ENCODE assay signal across 19 cellular contexts in the genomic region with DNA sequence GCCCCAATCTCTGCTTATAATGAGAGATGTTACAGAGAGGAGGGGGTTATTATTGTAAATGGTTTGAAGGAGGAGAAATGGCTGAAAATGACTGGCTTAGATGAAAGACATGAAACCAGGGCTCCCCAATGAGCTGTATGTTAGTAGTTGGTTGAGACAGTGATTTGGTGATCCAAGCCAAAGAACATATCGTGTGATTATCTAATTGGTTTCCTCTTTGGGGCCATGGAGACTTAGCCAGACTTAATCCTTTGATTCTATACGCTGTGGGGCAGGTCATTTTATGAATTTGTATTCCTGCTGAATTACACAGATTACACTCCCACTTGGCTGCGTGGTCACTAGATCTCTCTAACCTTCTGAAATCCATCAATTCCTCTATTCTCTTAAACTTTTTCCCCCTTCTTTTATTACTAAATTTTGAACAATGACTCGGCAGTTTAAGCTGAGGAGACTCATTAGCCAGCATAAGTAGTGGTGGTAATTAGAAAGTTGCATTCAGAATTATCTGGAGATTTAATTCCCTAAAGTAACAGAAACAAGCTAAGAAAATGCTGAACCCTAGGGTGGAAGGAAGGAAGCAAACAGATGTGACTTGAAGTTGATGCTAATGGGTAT. TPM values are rescaled to one million over a fixed set of nuclear protein-coding genes. Genes with fewer than 3 reads are reported as not detected.
A peak's percentile ranks its signal among the peaks of the same experiment; 100 is the strongest.
DNase-seq lines count a peak whose midpoint lies in the region; ATAC-seq and TF ChIP-seq lines count a peak whose summit lies in the region.
"Had no signal": no experiment of that assay in that cellular context is flagged by ENCODE, and none has a peak within 500 bp of the region (broad histone marks: within the 10 kb centered on the region; RNA-seq: fewer than 3 reads in every experiment).

No MANE protein-coding gene starts in this region.

- 92 to 98% methylated on average over 4 of the region's 4 CpGs for WGBS in GM23248 (ENCODE audit: low coverage in 1 of 2, low lambda C conversion rate in 2 of 2, missing lambda C conversion rate in 2 of 2), 2 experiments
- WGBS in prostate gland, result 83% methylated on average over 4 of the region's 4 CpGs

- no peaks in the 10 kb centered on the region for H3K9me3 ChIP-seq in GM23248 (ENCODE audit: low read depth)
- no peaks in the 10 kb centered on the region for H3K9me3 ChIP-seq in breast epithelium
- H3K9me3 ChIP-seq in prostate gland, result no peaks in the 10 kb centered on the region

- H2AFZ ChIP-seq in GM23248, result no peak overlapping the region
- H2AFZ ChIP-seq: hepatocyte had no signal

- peaks cover 83% of the 10 kb centered on the region for H3K79me2 ChIP-seq in GM23248 (ENCODE audit: insufficient read depth)

- H3K4me1 ChIP-seq in GM23248 (ENCODE audit: insufficient read depth) (peaks cover 68% of the 10 kb centered on the region), breast epithelium (peaks cover 0 to 7% of the 10 kb centered on the region in 2 donors), prostate gland (replicated peaks) (peaks cover 3% of the 10 kb centered on the region)

- H3K9ac ChIP-seq in GM23248, result no peak overlapping the region
- H3K9ac ChIP-seq: BLaER1 had no signal

- H3K4me3 ChIP-seq in GM23248 (no peak overlapping the region), breast epithelium (no peak overlapping the region), prostate gland (no peak overlapping the region)
- H3K4me3 ChIP-seq: BLaER1, hepatocyte, skin epidermis had no signal

- ATAC-seq in GM21825 (IDR thresholded peaks at IDR 0.05; ENCODE audit: unreplicated experiment) (no peak), GM18873 (IDR thresholded peaks at IDR 0.05; ENCODE audit: low FRiP score, unreplicated experiment) (no peak)
- no peak for ATAC-seq in activated CD4-positive, CD25-positive, alpha-beta regulatory T cell treated with anti-CD3 and anti-CD28 coated beads, Interleukin-2, amount 50 U/mL, for 24 hours

- no peaks in the 10 kb centered on the region for H4K20me1 ChIP-seq in GM23248 (ENCODE audit: insufficient read depth)
- H4K20me1 ChIP-seq: BLaER1 had no signal

- H3F3A ChIP-seq in GM23248 (ENCODE audit: insufficient read depth), result peaks cover 38% of the 10 kb centered on the region

- H3K27me3 ChIP-seq in GM23248 (replicated peaks; ENCODE audit: insufficient read depth), result no peaks in the 10 kb centered on the region
- H3K27me3 ChIP-seq in breast epithelium, result no peaks in the 10 kb centered on the region
- no peaks in the 10 kb centered on the region for H3K27me3 ChIP-seq in prostate gland (replicated peaks; ENCODE audit: insufficient read depth)
- H3K27me3 ChIP-seq: BLaER1, hepatocyte had no signal

- TF ChIP-seq CTCF in breast epithelium (IDR thresholded peaks at IDR 0.05) (no peak), prostate gland (IDR thresholded peaks at IDR 0.05) (no peak)

- intact Hi-C loops in breast epithelium (cut with DNase I; ENCODE audit: low total_unique reads), result no loop called here
- intact Hi-C loops in prostate gland (cut with DNase I), result no loop called here

- DNase-seq in GM23248 (no peak), NCI-H69 (lab: John Stamatoyannopoulos, UW) (peak; percentile 74), breast epithelium (ENCODE audit: low spot score in 2 of 2) (no peak), prostate gland (ENCODE audit: low spot score) (no peak)
- DNase-seq: activated CD4-positive, alpha-beta T cell treated with anti-CD3 and anti-CD28 coated beads, Interleukin-2, amount 10 ng/mL, durations not matched to agents 24 days and 14 days; activated CD8-positive, alpha-beta memory T cell treated with anti-CD3 and anti-CD28 coated beads, Interleukin-2, amount 50 U/mL, for 48 hours; activated gamma-delta T cell; Calu3; GDM1; NCI-H1092; NCI-H774; posterior cingulate gyrus; stimulated activated CD4-positive, alpha-beta T cell treated with anti-CD3 and anti-CD28 coated beads, Interleukin-4, amount 100 ng/mL, for 1 hour had no signal

- H3K36me3 ChIP-seq in GM23248 (ENCODE audit: low read depth) (no peaks in the 10 kb centered on the region), breast epithelium (no peaks in the 10 kb centered on the region), prostate gland (no peaks in the 10 kb centered on the region)
- H3K36me3 ChIP-seq: BLaER1 had no signal

- H3K9me2 ChIP-seq in GM23248 (ENCODE audit: insufficient read depth), result no peaks in the 10 kb centered on the region

- TF ChIP-seq POLR2A in breast epithelium (IDR thresholded peaks at IDR 0.05) (no peak), prostate gland (IDR thresholded peaks at IDR 0.05) (no peak)

- in situ Hi-C loops in GM23248 (cut with MboI), result no loop called here

- H3K27ac ChIP-seq in GM23248 (peak overlapping the region; percentile 50; the same call in 1 of the 2 replicates), breast epithelium (peak overlapping the region; percentile 43 to 52), prostate gland (peak overlapping the region; percentile 53 to 81)
- H3K27ac ChIP-seq: BLaER1, hepatocyte had no signal

- no peak overlapping the region for H3K4me2 ChIP-seq in GM23248 (ENCODE audit: unreplicated experiment)
- H3K4me2 ChIP-seq: BLaER1 had no signal

RNA-seq across cellular contexts. Expression of a gene that starts 5.3 kb away (rescaled TPM):
- total RNA-seq in GM23248 (2014; rRNA removed; shearing (Covaris generic)), result 47.7 and 49.4 TPM in 2 replicates
- polyA plus RNA-seq in GM23248 (2016; fragmentation: Nextera tagmentation; extraction: Ambion mirVana), result 37.7 and 38.3 TPM in 2 replicates
- total RNA-seq in breast epithelium, result 10 to 100 TPM; 18.9 to 58.2 (median 44.6) TPM
- 100 to 1,000 TPM in 1 of 2 donors, 10 to 100 TPM in 1; 34.8 to 115 TPM for total RNA-seq in prostate gland

RNA-seq across cellular contexts. Expression of a gene that starts 37.0 kb away (rescaled TPM):
- under 0.01 TPM in 1 of 2 replicates, not detected in the other for total RNA-seq in GM23248 (2014; rRNA removed; shearing (Covaris generic))
- polyA plus RNA-seq in GM23248 (2016; fragmentation: Nextera tagmentation; extraction: Ambion mirVana), result 0.25 TPM in 1 of 2 replicates, not detected in the other
- total RNA-seq in breast epithelium, result 1 to 10 TPM in 2 of 3 donors, under 1 TPM in 1; 0.96 to 5.6 (median 4.3) TPM
- total RNA-seq in prostate gland, result 10 to 100 TPM in 1 of 2 donors, 1 to 10 TPM in 1; 8.3 to 17.2 TPM
- polyA plus RNA-seq: hepatocyte had no signal
